ENCODE assay signal across 17 cellular contexts in the genomic region with DNA sequence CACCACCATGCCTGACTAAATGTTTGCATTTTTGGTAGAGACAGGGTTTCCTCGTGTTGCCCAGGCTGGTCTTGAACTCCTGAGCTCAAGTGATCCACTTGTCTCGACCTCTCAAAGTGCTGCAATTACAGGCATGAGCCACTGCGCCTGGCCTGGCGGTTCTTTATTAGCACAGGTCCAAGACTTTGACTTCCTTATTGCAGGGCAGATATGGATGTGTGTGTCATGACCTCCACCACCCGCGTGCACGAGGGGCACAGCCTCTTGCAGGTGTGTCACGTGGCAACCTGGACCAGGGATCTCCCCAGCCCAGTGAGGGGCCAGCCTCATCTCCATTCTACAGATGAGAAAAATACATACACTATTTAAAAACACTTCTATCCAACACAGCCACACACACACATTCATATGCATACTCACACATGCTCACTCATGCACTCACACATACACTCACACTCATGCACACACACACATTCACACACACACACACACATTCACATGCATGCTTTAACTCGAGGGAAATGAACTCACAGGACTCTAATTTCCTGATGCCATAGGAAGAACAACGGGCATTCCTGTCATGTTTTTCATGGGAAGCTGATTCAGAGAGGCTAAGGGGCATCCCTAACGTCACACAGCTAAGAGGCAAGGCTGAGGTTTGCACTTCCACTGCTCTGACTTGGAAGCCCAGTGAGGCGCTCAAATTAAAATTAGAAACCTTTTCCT. TPM values are rescaled to one million over a fixed set of nuclear protein-coding genes. Genes with fewer than 3 reads are reported as not detected.
DNase-seq lines count a peak whose midpoint lies in the region; ATAC-seq and TF ChIP-seq lines count a peak whose summit lies in the region.
"Had no signal": no experiment of that assay in that cellular context is flagged by ENCODE, and none has a peak within 500 bp of the region (broad histone marks: within the 10 kb centered on the region; RNA-seq: fewer than 3 reads in every experiment).

No MANE protein-coding gene starts in this region.

- H3K27ac ChIP-seq in hepatocyte, result no peak overlapping the region
- H3K27ac ChIP-seq: gastrocnemius medialis had no signal

- no peaks in the 10 kb centered on the region for H3K27me3 Mint-ChIP-seq in activated CD4-positive, alpha-beta memory T cell treated with anti-CD3 and anti-CD28 coated beads, Interleukin-2, amount 10 ng/mL, durations not matched to agents 7 days and 5 days
- H3K27me3 Mint-ChIP-seq in activated CD4-positive, alpha-beta memory T cell treated with anti-CD3 and anti-CD28 coated beads for 36 hours, result no peaks in the 10 kb centered on the region
- no peaks in the 10 kb centered on the region for H3K27me3 Mint-ChIP-seq in stimulated activated naive B cell treated with anti-CD40 and anti-IgM and Interleukin-4, amounts not matched to agents 10 μg/mL and 1 μg/mL and 100 μg/mL, for 72 hours
- H3K27me3 Mint-ChIP-seq: CD8-positive, alpha-beta memory T cell; central memory CD8-positive, alpha-beta T cell had no signal

- TF ChIP-seq CTCF in astrocyte of the spinal cord (IDR thresholded peaks at IDR 0.05; ENCODE audit: low read depth, low read length), result no peak
- TF ChIP-seq CTCF in hepatocyte (IDR thresholded peaks at IDR 0.05; ENCODE audit: poor library complexity), result no peak

- no peaks in the 10 kb centered on the region for H3K9me3 ChIP-seq in hepatocyte (ENCODE audit: low read depth)
- H3K9me3 ChIP-seq: gastrocnemius medialis had no signal

- H3K36me3 Mint-ChIP-seq in activated CD4-positive, alpha-beta memory T cell treated with anti-CD3 and anti-CD28 coated beads, Interleukin-2, amount 10 ng/mL, durations not matched to agents 7 days and 5 days (ENCODE audit: low read depth), result peaks cover 54% of the 10 kb centered on the region
- H3K36me3 Mint-ChIP-seq in activated CD4-positive, alpha-beta memory T cell treated with anti-CD3 and anti-CD28 coated beads for 36 hours, result peaks cover 6% of the 10 kb centered on the region
- H3K36me3 Mint-ChIP-seq in stimulated activated naive B cell treated with anti-CD40 and anti-IgM and Interleukin-4, amounts not matched to agents 10 μg/mL and 1 μg/mL and 100 μg/mL, for 72 hours, result no peaks in the 10 kb centered on the region
- H3K36me3 Mint-ChIP-seq: CD8-positive, alpha-beta memory T cell had no signal

- no peak for DNase-seq in activated CD4-positive, alpha-beta memory T cell treated with anti-CD3 and anti-CD28 coated beads, Interleukin-2, amount 10 ng/mL, durations not matched to agents 7 days and 5 days
- DNase-seq in activated CD4-positive, alpha-beta memory T cell treated with anti-CD3 and anti-CD28 coated beads for 36 hours, result no peak
- DNase-seq in astrocyte of the spinal cord (ENCODE audit: low read depth, low spot score) (peak; percentile 31), hepatocyte (ENCODE audit: low spot score) (peak; percentile 38), H4 (ENCODE audit: low spot score) (no peak)
- DNase-seq in stimulated activated naive B cell treated with anti-CD40 and anti-IgM and Interleukin-4, amounts not matched to agents 10 μg/mL and 1 μg/mL and 100 μg/mL, for 72 hours, result no peak
- DNase-seq: CD8-positive, alpha-beta memory T cell; gastrocnemius medialis; GDM1; GOT3; mesenchymal stem cell; NCI-H1930; OCI-M1; retina had no signal

- H3K9me2 ChIP-seq in hepatocyte (replicated peaks; ENCODE audit: insufficient read depth), result no peaks in the 10 kb centered on the region

- intact Hi-C loops in activated CD4-positive, alpha-beta memory T cell treated with anti-CD3 and anti-CD28 coated beads for 36 hours (cut with micrococcal nuclease), result no loop called here

- no peak overlapping the region for H3K4me3 Mint-ChIP-seq in activated CD4-positive, alpha-beta memory T cell treated with anti-CD3 and anti-CD28 coated beads, Interleukin-2, amount 10 ng/mL, durations not matched to agents 7 days and 5 days
- H3K4me3 Mint-ChIP-seq in activated CD4-positive, alpha-beta memory T cell treated with anti-CD3 and anti-CD28 coated beads for 36 hours, result no peak overlapping the region
- no peak overlapping the region for H3K4me3 Mint-ChIP-seq in stimulated activated naive B cell treated with anti-CD40 and anti-IgM and Interleukin-4, amounts not matched to agents 10 μg/mL and 1 μg/mL and 100 μg/mL, for 72 hours
- H3K4me3 Mint-ChIP-seq: CD8-positive, alpha-beta memory T cell; central memory CD8-positive, alpha-beta T cell had no signal

- H3K4me2 ChIP-seq in hepatocyte, result no peak overlapping the region

- H3K4me3 ChIP-seq in astrocyte of the spinal cord (ENCODE audit: low read depth, low read length) (no peak overlapping the region), hepatocyte (no peak overlapping the region)
- H3K4me3 ChIP-seq: gastrocnemius medialis had no signal

- ATAC-seq in stimulated activated naive B cell treated with anti-CD40 and anti-IgM and Interleukin-4, amounts not matched to agents 10 μg/mL and 1 μg/mL and 100 μg/mL, for 72 hours (replicated peaks), result no peak
- ATAC-seq in GM18909 (IDR thresholded peaks at IDR 0.05; ENCODE audit: poor library complexity, unreplicated experiment) (no peak), esophagus mucosa (no peak)
- ATAC-seq: gastrocnemius medialis had no signal

- no peaks in the 10 kb centered on the region for H3K36me3 ChIP-seq in hepatocyte (replicated peaks; ENCODE audit: insufficient read depth, low read depth)
- H3K36me3 ChIP-seq: gastrocnemius medialis had no signal

- in situ Hi-C loops in astrocyte of the spinal cord (cut with HindIII; ENCODE audit: low sequenced_read_pairs), result no loop called here

- H3K9me3 Mint-ChIP-seq in activated CD4-positive, alpha-beta memory T cell treated with anti-CD3 and anti-CD28 coated beads, Interleukin-2, amount 10 ng/mL, durations not matched to agents 7 days and 5 days, result no peaks in the 10 kb centered on the region
- no peaks in the 10 kb centered on the region for H3K9me3 Mint-ChIP-seq in activated CD4-positive, alpha-beta memory T cell treated with anti-CD3 and anti-CD28 coated beads for 36 hours
- H3K9me3 Mint-ChIP-seq in stimulated activated naive B cell treated with anti-CD40 and anti-IgM and Interleukin-4, amounts not matched to agents 10 μg/mL and 1 μg/mL and 100 μg/mL, for 72 hours, result no peaks in the 10 kb centered on the region
- H3K9me3 Mint-ChIP-seq: CD8-positive, alpha-beta memory T cell; central memory CD8-positive, alpha-beta T cell had no signal

- H3K27ac Mint-ChIP-seq in activated CD4-positive, alpha-beta memory T cell treated with anti-CD3 and anti-CD28 coated beads, Interleukin-2, amount 10 ng/mL, durations not matched to agents 7 days and 5 days, result peak overlapping the region; percentile 14
- H3K27ac Mint-ChIP-seq in activated CD4-positive, alpha-beta memory T cell treated with anti-CD3 and anti-CD28 coated beads for 36 hours, result no peak overlapping the region
- peak overlapping the region; percentile 56 for H3K27ac Mint-ChIP-seq in stimulated activated naive B cell treated with anti-CD40 and anti-IgM and Interleukin-4, amounts not matched to agents 10 μg/mL and 1 μg/mL and 100 μg/mL, for 72 hours
- H3K27ac Mint-ChIP-seq: CD8-positive, alpha-beta memory T cell had no signal

- H4K20me1 ChIP-seq in hepatocyte (ENCODE audit: insufficient read depth, poor library complexity, severe bottlenecking), result no peaks in the 10 kb centered on the region

- H3K4me1 ChIP-seq in hepatocyte (ENCODE audit: insufficient read depth), result no peaks in the 10 kb centered on the region
- H3K4me1 ChIP-seq: gastrocnemius medialis had no signal

- H3K79me2 ChIP-seq in hepatocyte, result no peaks in the 10 kb centered on the region

- POLR2A ChIA-PET in activated CD4-positive, alpha-beta memory T cell treated with anti-CD3 and anti-CD28 coated beads, Interleukin-2, amount 10 ng/mL, durations not matched to agents 7 days and 5 days (lab: Charles Lee), result interaction anchor here (1.1 to 1.4 kb wide), 3 partner anchors 9 to 248 kb away, joined by 3 to 4 read pairs (median 3); no protein-coding TSS in a partner anchor
- POLR2A ChIA-PET in activated CD4-positive, alpha-beta memory T cell treated with anti-CD3 and anti-CD28 coated beads for 36 hours (lab: Charles Lee), result interaction anchor here (0.5 kb wide), 1 partner anchor 48 kb away, joined by 3 read pairs; no protein-coding TSS in a partner anchor

- no peaks in the 10 kb centered on the region for H3K27me3 ChIP-seq in hepatocyte
- H3K27me3 ChIP-seq: gastrocnemius medialis had no signal

- 89% methylated on average over 12 of the region's 12 CpGs for WGBS in hepatocyte (ENCODE audit: low lambda C conversion rate, missing lambda C conversion rate)

- CTCF ChIA-PET in activated CD4-positive, alpha-beta memory T cell treated with anti-CD3 and anti-CD28 coated beads, Interleukin-2, amount 10 ng/mL, durations not matched to agents 7 days and 5 days (lab: Charles Lee), result interaction anchor here (1.0 to 3.3 kb wide), 3 partner anchors 248 to 499 kb away, joined by 4 to 15 read pairs (median 4); no protein-coding TSS in a partner anchor
- CTCF ChIA-PET in activated CD4-positive, alpha-beta memory T cell treated with anti-CD3 and anti-CD28 coated beads for 36 hours (lab: Charles Lee), result interaction anchor here (2.4 kb wide), 1 partner anchor 247 kb away, joined by 12 read pairs; no protein-coding TSS in a partner anchor

- no peak overlapping the region for H2AFZ ChIP-seq in hepatocyte

- H3K4me1 Mint-ChIP-seq in activated CD4-positive, alpha-beta memory T cell treated with anti-CD3 and anti-CD28 coated beads, Interleukin-2, amount 10 ng/mL, durations not matched to agents 7 days and 5 days, result peaks cover 37% of the 10 kb centered on the region
- H3K4me1 Mint-ChIP-seq in activated CD4-positive, alpha-beta memory T cell treated with anti-CD3 and anti-CD28 coated beads for 36 hours (ENCODE audit: low read depth), result peaks cover 8% of the 10 kb centered on the region
- H3K4me1 Mint-ChIP-seq in stimulated activated naive B cell treated with anti-CD40 and anti-IgM and Interleukin-4, amounts not matched to agents 10 μg/mL and 1 μg/mL and 100 μg/mL, for 72 hours, result peaks cover 12 to 20% of the 10 kb centered on the region in 2 donors
- H3K4me1 Mint-ChIP-seq: central memory CD8-positive, alpha-beta T cell had no signal

RNA-seq across cellular contexts. Expression of a gene that starts 38.8 kb away (rescaled TPM):
- total RNA-seq in activated CD4-positive, alpha-beta memory T cell treated with anti-CD3 and anti-CD28 coated beads, Interleukin-2, amount 10 ng/mL, durations not matched to agents 7 days and 5 days, result 100 to 1,000 TPM; 546 to 570 TPM
- total RNA-seq in activated CD4-positive, alpha-beta memory T cell treated with anti-CD3 and anti-CD28 coated beads for 36 hours, result 100 to 1,000 TPM; 523 to 528 TPM
- 15.2 and 20.0 TPM in 2 replicates for total RNA-seq in hepatocyte
- polyA plus RNA-seq in hepatocyte, result 40.9 and 49.7 TPM in 2 replicates
- total RNA-seq in esophagus mucosa, result 66.4 TPM
- 51.9 and 68.5 TPM in 2 replicates for total RNA-seq in H4 (2014; rRNA removed; shearing (Covaris generic))

Comparison
In these comparisons a context has a peak if more than half of its experiments do, and no peak if none do; other contexts are left out.
1. DNase-seq: peak in astrocyte of the spinal cord (single experiment) and hepatocyte (single experiment); none in activated CD4-positive, alpha-beta memory T cell treated with anti-CD3 and anti-CD28 coated beads, Interleukin-2, amount 10 ng/mL, durations not matched to agents 7 days and 5 days (single experiment), activated CD4-positive, alpha-beta memory T cell treated with anti-CD3 and anti-CD28 coated beads for 36 hours (single experiment), stimulated activated naive B cell treated with anti-CD40 and anti-IgM and Interleukin-4, amounts not matched to agents 10 μg/mL and 1 μg/mL and 100 μg/mL, for 72 hours (single experiment) and H4 (single experiment).